In the genomic region with DNA sequence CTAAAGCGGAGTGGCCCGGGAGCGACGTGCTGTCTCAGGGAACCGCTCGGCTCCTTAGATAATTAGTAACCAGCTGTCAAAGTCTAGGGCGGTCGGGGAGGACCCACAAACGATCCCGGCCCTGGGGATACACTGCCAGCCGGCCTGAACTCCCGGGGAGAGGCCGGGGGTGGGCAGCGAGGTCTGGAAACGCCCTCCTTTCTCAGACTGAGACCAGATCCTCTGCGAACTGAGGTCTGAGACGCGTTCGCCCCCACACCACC, we compare ENCODE assay signal across 9 cellular contexts. TPM values are rescaled to one million over a fixed set of nuclear protein-coding genes. Genes with fewer than 3 reads are reported as not detected.
A peak's percentile ranks its signal among the peaks of the same experiment; 100 is the strongest.
DNase-seq lines count a peak whose midpoint lies in the region; ATAC-seq and TF ChIP-seq lines count a peak whose summit lies in the region.
"Had no signal": no experiment of that assay in that cellular context is flagged by ENCODE, and none has a peak within 500 bp of the region (broad histone marks: within the 10 kb centered on the region; RNA-seq: fewer than 3 reads in every experiment).

No MANE protein-coding gene starts in this region.

- BruUV-seq in MCF 10A (replicated peaks; lab: Mats Ljungman, UMichigan), result no TSS peak

- no peak overlapping the region for H3K27ac Mint-ChIP-seq in MCF 10A (ENCODE audit: low read depth, unreplicated experiment)
- no peak overlapping the region for H3K27ac Mint-ChIP-seq in activated naive CD8-positive, alpha-beta T cell

- intact Hi-C loops in breast epithelium (cut with DNase I; ENCODE audit: low total_unique reads), result no loop called here
- intact Hi-C loops in MCF 10A (cut with micrococcal nuclease), result no loop called here
- intact Hi-C loops in right lobe of liver (cut with DNase I), result no loop called here
- intact Hi-C loops in transverse colon (cut with DNase I; ENCODE audit: low total_unique reads), result no loop called here

- TF ChIP-seq POLR2A in breast epithelium (IDR thresholded peaks at IDR 0.05) (no peak), right lobe of liver (IDR thresholded peaks at IDR 0.05) (peak; percentile 88), transverse colon (IDR thresholded peaks at IDR 0.05) (peak; percentile 67)

- peaks cover 96% of the 10 kb centered on the region for H3K27me3 Mint-ChIP-seq in MCF 10A (ENCODE audit: insufficient read depth, unreplicated experiment)
- H3K27me3 Mint-ChIP-seq in activated naive CD8-positive, alpha-beta T cell, result peaks cover 43% of the 10 kb centered on the region

- H3K9me3 ChIP-seq in breast epithelium, result no peaks in the 10 kb centered on the region
- no peaks in the 10 kb centered on the region for H3K9me3 ChIP-seq in right lobe of liver
- H3K9me3 ChIP-seq in transverse colon, result no peaks in the 10 kb centered on the region

- H3K36me3 Mint-ChIP-seq in MCF 10A (ENCODE audit: insufficient read depth, unreplicated experiment), result no peaks in the 10 kb centered on the region
- no peaks in the 10 kb centered on the region for H3K36me3 Mint-ChIP-seq in activated naive CD8-positive, alpha-beta T cell

- H3K27ac ChIP-seq in breast epithelium (no peak overlapping the region), right lobe of liver (peak overlapping the region; percentile 87 to 95 (median 91)), transverse colon (peak overlapping the region; percentile 72 to 93 (median 87))

- ATAC-seq in right lobe of liver, result peak; percentile 51 to 76 (median 73)
- ATAC-seq in HG03039 (IDR thresholded peaks at IDR 0.05; ENCODE audit: unreplicated experiment), result no peak

- no peak for TF ChIP-seq EP300 in transverse colon (IDR thresholded peaks at IDR 0.05; ENCODE audit: low read depth)

- H3K4me1 ChIP-seq in breast epithelium (peaks cover 5 to 16% of the 10 kb centered on the region in 2 donors), right lobe of liver (peaks cover 0 to 11% (median 0%) of the 10 kb centered on the region in 4 donors), transverse colon (peaks cover 0 to 58% (median 19%) of the 10 kb centered on the region in 4 donors)

- POLR2A ChIA-PET in MCF 10A (lab: Yijun Ruan, JAX), result no interaction called here

- H3K36me3 ChIP-seq in breast epithelium (no peaks in the 10 kb centered on the region), right lobe of liver (peaks cover 0 to 3% (median 0%) of the 10 kb centered on the region in 4 donors), transverse colon (no peaks in the 10 kb centered on the region)

- H3K27me3 ChIP-seq in breast epithelium (peaks cover 5 to 80% of the 10 kb centered on the region in 2 donors), right lobe of liver (no peaks in the 10 kb centered on the region), transverse colon (peaks cover 92% of the 10 kb centered on the region)

- TF ChIP-seq CTCF in breast epithelium (IDR thresholded peaks at IDR 0.05) (no peak), MCF 10A (IDR thresholded peaks at IDR 0.05; ENCODE audit: unreplicated experiment) (no peak), right lobe of liver (IDR thresholded peaks at IDR 0.05) (no peak), transverse colon (IDR thresholded peaks at IDR 0.05) (no peak)

- no peak for DNase-seq in breast epithelium (ENCODE audit: low spot score in 2 of 2)
- DNase-seq in MCF 10A (ENCODE audit: unreplicated experiment), result no peak
- DNase-seq in right lobe of liver, result peak; percentile 78 to 90 (median 88)
- peak; percentile 73 for DNase-seq in transverse colon
- DNase-seq in amygdala (lab: John Stamatoyannopoulos, UW), result no peak
- DNase-seq in kidney glomerular epithelial cell (lab: John Stamatoyannopoulos, UW), result no peak
- DNase-seq: DND-41 had no signal

- no peaks in the 10 kb centered on the region for H3K9me3 Mint-ChIP-seq in MCF 10A (ENCODE audit: unreplicated experiment)
- no peaks in the 10 kb centered on the region for H3K9me3 Mint-ChIP-seq in activated naive CD8-positive, alpha-beta T cell (ENCODE audit: low read depth)

- WGBS in right lobe of liver (ENCODE audit: insufficient coverage, low coverage, low lambda C conversion rate, missing lambda C conversion rate), result 0% methylated on average over 2 of the region's 19 CpGs
- WGBS in transverse colon (ENCODE audit: low coverage in 1 of 2), 2 donors, result 5% methylated on average over 7 of the region's 19 CpGs; no CpG with 5 or more reads in 1 of the 2 donors

- no peak overlapping the region for H3K4me3 Mint-ChIP-seq in MCF 10A (ENCODE audit: unreplicated experiment)
- H3K4me3 Mint-ChIP-seq in activated naive CD8-positive, alpha-beta T cell, result peak overlapping the region; percentile 78

- in situ Hi-C loops in transverse colon (cut with MboI; ENCODE audit: low pct_ligation_motif_present in 1 of 4, low pct_unique_long_range_greater_than_20kb in 1 of 4, low sequenced_read_pairs in 3 of 4), result no loop called here

- CTCF ChIA-PET in MCF 10A (lab: Yijun Ruan, JAX), result no interaction called here

- H3K4me1 Mint-ChIP-seq in MCF 10A (ENCODE audit: insufficient read depth, unreplicated experiment), result no peaks in the 10 kb centered on the region
- peaks cover 18% of the 10 kb centered on the region for H3K4me1 Mint-ChIP-seq in activated naive CD8-positive, alpha-beta T cell (ENCODE audit: low read depth)

- H3K4me3 ChIP-seq in breast epithelium (peak overlapping the region; percentile 9 to 61 (median 35)), right lobe of liver (peak overlapping the region; percentile 61 to 73 (median 71)), transverse colon (peak overlapping the region in 3 of 4 donors; percentile 44 to 69 (median 52))

RNA-seq across cellular contexts. Expression of a gene that starts 1.3 kb away (rescaled TPM):
- total RNA-seq in breast epithelium, result under 1 TPM in 1 of 3 donors, not detected in 2; 0.33 TPM
- not detected in 2 replicates for total RNA-seq in MCF 10A (2022)
- total RNA-seq in right lobe of liver, result 1 to 10 TPM; 5.2 to 7.0 (median 5.7) TPM
- total RNA-seq in transverse colon, result 10 to 100 TPM; 22.7 to 35.2 (median 24.9) TPM

Comparison
In these comparisons a context has a peak if more than half of its experiments do, and no peak if none do; other contexts are left out.
1. DNase-seq: peak in right lobe of liver (3 of 3) and transverse colon (single experiment); none in breast epithelium (0 of 2), MCF 10A (single experiment), amygdala (0 of 56) and kidney glomerular epithelial cell (single experiment).
2. H3K27ac ChIP-seq: peak in right lobe of liver (3 of 3) and transverse colon (4 of 4); none in breast epithelium (0 of 2).
3. Peak in every context shown above with its lines, with median percentiles within 50 percentile points of each other: H3K4me3 ChIP-seq.